Comparison of ENCODE assay signal across 22 cellular contexts in genomic region chr5:174275959-174276358, GRCh38.
"Had no signal": no experiment of that assay in that cellular context is flagged by ENCODE, and none has a peak within 500 bp of the region (broad histone marks: within the 10 kb centered on the region; RNA-seq: fewer than 3 reads in every experiment).

No MANE protein-coding gene starts in this region.

- H3K4me1 ChIP-seq: colonic mucosa, esophagus squamous epithelium, gastrocnemius medialis, heart right ventricle, left lung, lower lobe of right lung had no signal

- H3K27me3 ChIP-seq: colonic mucosa, dorsolateral prefrontal cortex, esophagus squamous epithelium, gastrocnemius medialis, heart right ventricle had no signal

- H3K27ac ChIP-seq: colonic mucosa, dorsolateral prefrontal cortex, esophagus squamous epithelium, gastrocnemius medialis, heart right ventricle, left lung, lower lobe of right lung had no signal

- DNase-seq: colonic mucosa; cortex of kidney; dermis blood vessel endothelial cell; dorsolateral prefrontal cortex; effector CD4-positive, alpha-beta T cell; effector memory CD4-positive, alpha-beta T cell; esophagus squamous epithelium; foreskin fibroblast; foreskin melanocyte; gastrocnemius medialis; glutamatergic neuron; head of caudate nucleus; heart right ventricle; hippocampal formation; left cardiac atrium; left lung; left ventricle myocardium superior; lower lobe of right lung; mesenchymal stem cell; mucosa of descending colon; naive B cell; naive thymus-derived CD8-positive, alpha-beta T cell had no signal

- H3K9me3 ChIP-seq: colonic mucosa, esophagus squamous epithelium, gastrocnemius medialis, left lung, lower lobe of right lung, mucosa of descending colon had no signal

- ATAC-seq: gastrocnemius medialis; heart right ventricle; left cardiac atrium; left lung; left ventricle myocardium superior; lower lobe of right lung; mucosa of descending colon; naive thymus-derived CD8-positive, alpha-beta T cell had no signal

- H3K36me3 ChIP-seq: colonic mucosa, esophagus squamous epithelium, gastrocnemius medialis, heart right ventricle, left lung, lower lobe of right lung had no signal

- H3K4me3 ChIP-seq: colonic mucosa, dorsolateral prefrontal cortex, esophagus squamous epithelium, gastrocnemius medialis, heart right ventricle, left lung, lower lobe of right lung, mucosa of descending colon had no signal
